Comparison of ENCODE assay signal across 1 cellular context in the genomic region with DNA sequence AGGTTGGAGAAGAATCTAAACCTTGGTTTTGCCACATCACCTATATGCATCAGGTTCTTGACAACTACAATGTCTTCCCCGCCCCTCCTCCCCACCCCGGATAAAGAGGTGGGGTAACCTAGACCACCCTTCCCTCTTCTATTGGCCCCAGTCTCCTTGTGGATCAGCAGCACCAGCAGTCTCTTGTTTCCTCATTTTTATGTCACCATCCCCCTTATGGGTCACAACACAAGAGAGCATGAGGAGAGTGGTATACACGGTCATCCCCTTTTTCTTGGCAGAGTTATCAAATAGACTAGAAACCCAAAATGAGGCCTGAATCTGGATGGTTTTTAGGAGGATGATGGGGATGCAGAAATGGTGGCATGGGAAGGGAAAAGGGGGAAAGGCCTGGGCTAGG.
TF ChIP-seq lines count a peak whose summit lies in the region.

No MANE protein-coding gene starts in this region.

TF ChIP-seq in HepG2, 621 proteins besides CTCF, POLR2A, EP300 and RAD21:
- TF ChIP-seq ZNF552 (CRISPR knock-in tag; IDR thresholded peaks at IDR 0.05; ENCODE audit: borderline replicate concordance) = no peak
- no peak for TF ChIP-seq ZNF343 (CRISPR knock-in tag; IDR thresholded peaks at IDR 0.05)
- TF ChIP-seq ZNF782 (CRISPR knock-in tag; IDR thresholded peaks at IDR 0.05; ENCODE audit: borderline replicate concordance) = no peak
- no peak for TF ChIP-seq KAT7 (CRISPR knock-in tag; IDR thresholded peaks at IDR 0.05; ENCODE audit: borderline replicate concordance)
- no peak for TF ChIP-seq ELF1 (CRISPR knock-in tag; IDR thresholded peaks at IDR 0.05)
- TF ChIP-seq, protein P1, sequence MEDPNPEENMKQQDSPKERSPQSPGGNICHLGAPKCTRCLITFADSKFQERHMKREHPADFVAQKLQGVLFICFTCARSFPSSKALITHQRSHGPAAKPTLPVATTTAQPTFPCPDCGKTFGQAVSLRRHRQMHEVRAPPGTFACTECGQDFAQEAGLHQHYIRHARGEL (CRISPR knock-in tag; IDR thresholded peaks at IDR 0.05) = no peak
- no peak for TF ChIP-seq NKX3-1 (CRISPR knock-in tag; IDR thresholded peaks at IDR 0.05)
- TF ChIP-seq, protein P2, sequence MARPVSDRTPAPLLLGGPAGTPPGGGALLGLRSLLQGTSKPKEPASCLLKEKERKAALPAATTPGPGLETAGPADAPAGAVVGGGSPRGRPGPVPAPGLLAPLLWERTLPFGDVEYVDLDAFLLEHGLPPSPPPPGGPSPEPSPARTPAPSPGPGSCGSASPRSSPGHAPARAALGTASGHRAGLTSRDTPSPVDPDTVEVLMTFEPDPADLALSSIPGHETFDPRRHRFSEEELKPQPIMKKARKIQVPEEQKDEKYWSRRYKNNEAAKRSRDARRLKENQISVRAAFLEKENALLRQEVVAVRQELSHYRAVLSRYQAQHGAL (CRISPR knock-in tag; IDR thresholded peaks at IDR 0.05; ENCODE audit: not compliant biosample characterization) = no peak
- no peak for TF ChIP-seq ZNF484 (CRISPR knock-in tag; IDR thresholded peaks at IDR 0.05; ENCODE audit: borderline replicate concordance, low read depth)
- no peak for TF ChIP-seq ZNF577 (CRISPR knock-in tag; IDR thresholded peaks at IDR 0.05; ENCODE audit: borderline replicate concordance, low read depth)
- no peak for TF ChIP-seq KAT2B (IDR thresholded peaks at IDR 0.05; ENCODE audit: borderline replicate concordance, low read depth, low read length)
- TF ChIP-seq ZNF256 (CRISPR knock-in tag; conservative IDR thresholded peaks at IDR 0.05) = no peak
- TF ChIP-seq ZNF777 (CRISPR knock-in tag; IDR thresholded peaks at IDR 0.05) = no peak
- no peak for TF ChIP-seq KLF15 (CRISPR knock-in tag; IDR thresholded peaks at IDR 0.05; ENCODE audit: borderline replicate concordance)
- TF ChIP-seq, protein P3, sequence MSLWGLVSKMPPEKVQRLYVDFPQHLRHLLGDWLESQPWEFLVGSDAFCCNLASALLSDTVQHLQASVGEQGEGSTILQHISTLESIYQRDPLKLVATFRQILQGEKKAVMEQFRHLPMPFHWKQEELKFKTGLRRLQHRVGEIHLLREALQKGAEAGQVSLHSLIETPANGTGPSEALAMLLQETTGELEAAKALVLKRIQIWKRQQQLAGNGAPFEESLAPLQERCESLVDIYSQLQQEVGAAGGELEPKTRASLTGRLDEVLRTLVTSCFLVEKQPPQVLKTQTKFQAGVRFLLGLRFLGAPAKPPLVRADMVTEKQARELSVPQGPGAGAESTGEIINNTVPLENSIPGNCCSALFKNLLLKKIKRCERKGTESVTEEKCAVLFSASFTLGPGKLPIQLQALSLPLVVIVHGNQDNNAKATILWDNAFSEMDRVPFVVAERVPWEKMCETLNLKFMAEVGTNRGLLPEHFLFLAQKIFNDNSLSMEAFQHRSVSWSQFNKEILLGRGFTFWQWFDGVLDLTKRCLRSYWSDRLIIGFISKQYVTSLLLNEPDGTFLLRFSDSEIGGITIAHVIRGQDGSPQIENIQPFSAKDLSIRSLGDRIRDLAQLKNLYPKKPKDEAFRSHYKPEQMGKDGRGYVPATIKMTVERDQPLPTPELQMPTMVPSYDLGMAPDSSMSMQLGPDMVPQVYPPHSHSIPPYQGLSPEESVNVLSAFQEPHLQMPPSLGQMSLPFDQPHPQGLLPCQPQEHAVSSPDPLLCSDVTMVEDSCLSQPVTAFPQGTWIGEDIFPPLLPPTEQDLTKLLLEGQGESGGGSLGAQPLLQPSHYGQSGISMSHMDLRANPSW (CRISPR knock-in tag; IDR thresholded peaks at IDR 0.05; ENCODE audit: borderline replicate concordance) = no peak
